ENCODE assay signal across 21 cellular contexts in genomic region chr16:55656695-55657092, GRCh38. TPM values are rescaled to one million over a fixed set of nuclear protein-coding genes. Genes with fewer than 3 reads are reported as not detected.
DNase-seq lines count a peak whose midpoint lies in the region; ATAC-seq and TF ChIP-seq lines count a peak whose summit lies in the region.
"Had no signal": no experiment of that assay in that cellular context is flagged by ENCODE, and none has a peak within 500 bp of the region (broad histone marks: within the 10 kb centered on the region; RNA-seq: fewer than 3 reads in every experiment).

No MANE protein-coding gene starts in this region.

- peaks cover 47% of the 10 kb centered on the region for H3K27me3 Mint-ChIP-seq in endodermal cell (ENCODE audit: insufficient read depth)

- H3K4me1 Mint-ChIP-seq in endodermal cell: peaks cover 7% of the 10 kb centered on the region
- H3K4me1 Mint-ChIP-seq: activated CD4-positive, alpha-beta T cell treated with anti-CD3 and anti-CD28 coated beads, Interleukin-2, amount 10 ng/mL, durations not matched to agents 7 days and 5 days had no signal

- no peak overlapping the region for H3K27ac Mint-ChIP-seq in endodermal cell
- H3K27ac Mint-ChIP-seq: activated CD4-positive, alpha-beta T cell treated with anti-CD3 and anti-CD28 coated beads, Interleukin-2, amount 10 ng/mL, durations not matched to agents 7 days and 5 days; activated naive CD8-positive, alpha-beta T cell had no signal

- H3K4me3 ChIP-seq in endodermal cell (ENCODE audit: low read length): peak overlapping the region; percentile 77
- peak overlapping the region; percentile 8 for H3K4me3 ChIP-seq in lower leg skin (ENCODE audit: low read depth, poor library complexity, severe bottlenecking)
- peak overlapping the region; percentile 32 to 69 (median 67) for H3K4me3 ChIP-seq in subcutaneous abdominal adipose tissue (ENCODE audit: low read depth in 1 of 5, low read length in 5 of 5)
- peak overlapping the region in 2 of 4 donors; percentile 43 to 44 for H3K4me3 ChIP-seq in stomach
- H3K4me3 ChIP-seq: BLaER1 treated with 17β-estradiol and CSF1 and Interleukin-3, amounts not matched to agents 10 nM and 100 nM; SJSA1 had no signal

- DNase-seq in DMS 273 (lab: John Stamatoyannopoulos, UW; ENCODE audit: unreplicated experiment) (peak; percentile 56), DMS 273 treated with DMSO at 0.1 percent for 48 hours (lab: John Stamatoyannopoulos, UW) (no peak), endodermal cell (no peak), lower leg skin (ENCODE audit: low spot score in 2 of 2) (peak in 1 of 2 donors; percentile 77), stomach (no peak)
- DNase-seq: activated CD4-positive, alpha-beta T cell treated with anti-CD3 and anti-CD28 coated beads, Interleukin-2, amount 10 ng/mL, durations not matched to agents 7 days and 5 days; effector CD8-positive, alpha-beta T cell; foreskin melanocyte; kidney glomerular epithelial cell; NCI-H1694 treated with DMSO at 0.1 percent for 48 hours; NCI-H510A treated with DMSO at 0.1 percent for 48 hours; stimulated activated CD4-positive, alpha-beta T cell treated with anti-CD3 and anti-CD28 coated beads, Interleukin-15, amount 100 ng/mL, for 24 hours had no signal

- no peaks in the 10 kb centered on the region for H3K9me3 Mint-ChIP-seq in endodermal cell
- H3K9me3 Mint-ChIP-seq: activated CD4-positive, alpha-beta T cell treated with anti-CD3 and anti-CD28 coated beads, Interleukin-2, amount 10 ng/mL, durations not matched to agents 7 days and 5 days had no signal

- TF ChIP-seq EP300 in stomach (IDR thresholded peaks at IDR 0.05): no peak

- no peak overlapping the region for H3K27ac ChIP-seq in endodermal cell (ENCODE audit: low read depth, low read length)
- H3K27ac ChIP-seq in subcutaneous abdominal adipose tissue (ENCODE audit: low read depth, low read length): no peak overlapping the region
- H3K27ac ChIP-seq in stomach: no peak overlapping the region
- H3K27ac ChIP-seq: 22Rv1; BLaER1 treated with 17β-estradiol and CSF1 and Interleukin-3, amounts not matched to agents 10 nM and 100 nM; SJSA1 had no signal

- WGBS in endodermal cell (ENCODE audit: insufficient coverage in 1 of 2, insufficient read length in 1 of 2), 2 experiments: 9 to 12% methylated on average over 30 to 37 of the region's 37 CpGs
- 20 to 24% methylated on average over 16 to 25 of the region's 37 CpGs for WGBS in lower leg skin, 2 donors
- 8 to 18% (median 8%) methylated on average over 33 to 37 of the region's 37 CpGs for WGBS in stomach, 5 donors

- ATAC-seq in HG02970 (IDR thresholded peaks at IDR 0.05; ENCODE audit: low FRiP score, unreplicated experiment) (no peak), GM21576 (IDR thresholded peaks at IDR 0.05; ENCODE audit: unreplicated experiment) (no peak)

- no peaks in the 10 kb centered on the region for H3K36me3 Mint-ChIP-seq in endodermal cell (ENCODE audit: low read depth)
- H3K36me3 Mint-ChIP-seq: activated naive CD8-positive, alpha-beta T cell had no signal

- TF ChIP-seq CTCF in endodermal cell (conservative IDR thresholded peaks at IDR 0.05) (no peak), lower leg skin (IDR thresholded peaks at IDR 0.05) (no peak), stomach (IDR thresholded peaks at IDR 0.05) (no peak)

- intact Hi-C loops in lower leg skin (cut with DNase I; ENCODE audit: low total_unique reads): no loop called here
- intact Hi-C loops in stomach (cut with DNase I; ENCODE audit: low total_unique reads): no loop called here

- H3K4me3 Mint-ChIP-seq in endodermal cell: no peak overlapping the region
- H3K4me3 Mint-ChIP-seq: activated CD4-positive, alpha-beta T cell treated with anti-CD3 and anti-CD28 coated beads, Interleukin-2, amount 10 ng/mL, durations not matched to agents 7 days and 5 days; activated naive CD8-positive, alpha-beta T cell had no signal

- H3K27me3 ChIP-seq in endodermal cell (ENCODE audit: control insufficient read depth, insufficient read depth, low read length, poor library complexity, severe bottlenecking) (peaks cover 91% of the 10 kb centered on the region), subcutaneous abdominal adipose tissue (ENCODE audit: control insufficient read depth in 5 of 5, insufficient read depth in 4 of 5, low read length in 5 of 5) (peaks cover 19 to 43% (median 25%) of the 10 kb centered on the region in 5 donors), stomach (peaks cover 12 to 70% (median 39%) of the 10 kb centered on the region in 3 donors)
- H3K27me3 ChIP-seq: BLaER1 treated with 17β-estradiol and CSF1 and Interleukin-3, amounts not matched to agents 10 nM and 100 nM had no signal

- H3K9me3 ChIP-seq in endodermal cell (ENCODE audit: control insufficient read depth, low read length) (peaks cover 5% of the 10 kb centered on the region), subcutaneous abdominal adipose tissue (ENCODE audit: control insufficient read depth in 5 of 5, low read length in 5 of 5) (no peaks in the 10 kb centered on the region), stomach (no peaks in the 10 kb centered on the region)
- H3K9me3 ChIP-seq: SJSA1 had no signal

- peaks cover 6% of the 10 kb centered on the region for H3K4me1 ChIP-seq in endodermal cell (ENCODE audit: control insufficient read depth, insufficient read depth, low read length)
- peaks cover under 1 to 26% (median 18%) of the 10 kb centered on the region in 5 donors for H3K4me1 ChIP-seq in subcutaneous abdominal adipose tissue (ENCODE audit: control insufficient read depth in 5 of 5, insufficient read depth in 5 of 5, low read length in 5 of 5)
- peaks cover 9 to 16% (median 14%) of the 10 kb centered on the region in 4 donors for H3K4me1 ChIP-seq in stomach
- H3K4me1 ChIP-seq: BLaER1 treated with 17β-estradiol and CSF1 and Interleukin-3, amounts not matched to agents 10 nM and 100 nM; SJSA1 had no signal

- H3K36me3 ChIP-seq in endodermal cell (ENCODE audit: control insufficient read depth, insufficient read depth, low read length) (no peaks in the 10 kb centered on the region), subcutaneous abdominal adipose tissue (ENCODE audit: control insufficient read depth in 5 of 5, insufficient read depth in 5 of 5, low read length in 5 of 5) (no peaks in the 10 kb centered on the region), stomach (no peaks in the 10 kb centered on the region)
- H3K36me3 ChIP-seq: BLaER1 treated with 17β-estradiol and CSF1 and Interleukin-3, amounts not matched to agents 10 nM and 100 nM; SJSA1 had no signal

- H3K9ac ChIP-seq in endodermal cell (ENCODE audit: extremely low read depth, low read length, poor library complexity, severe bottlenecking): no peak overlapping the region
- no peak overlapping the region for H3K9ac ChIP-seq in subcutaneous abdominal adipose tissue (ENCODE audit: low read length in 5 of 5)
- H3K9ac ChIP-seq: BLaER1 treated with 17β-estradiol and CSF1 and Interleukin-3, amounts not matched to agents 10 nM and 100 nM had no signal

- no peak for TF ChIP-seq POLR2A in lower leg skin (IDR thresholded peaks at IDR 0.05)
- TF ChIP-seq POLR2A in stomach (IDR thresholded peaks at IDR 0.05): no peak

RNA-seq across cellular contexts. Expression of gene SLC6A2, which starts 0.9 kb away (rescaled TPM):
- total RNA-seq in endodermal cell: 1 to 10 TPM in 1 of 2 donors, not detected in 1; 1.1 TPM
- 0.32 TPM for polyA plus RNA-seq in endodermal cell (2013, experiment 1 of 2)
- polyA plus RNA-seq in endodermal cell (2013, experiment 2 of 2): 0.12 TPM
- 10 to 100 TPM in 2 of 4 donors, 1 to 10 TPM in 2; 2.3 to 26.1 (median 8.7) TPM for total RNA-seq in lower leg skin
- total RNA-seq in stomach: under 1 TPM in 1 of 5 donors, not detected in 4; 0.73 TPM
- polyA plus RNA-seq in stomach: under 1 TPM in 1 of 3 donors, not detected in 2; 0.13 TPM
- total RNA-seq: activated CD4-positive, alpha-beta T cell treated with anti-CD3 and anti-CD28 coated beads, Interleukin-2, amount 10 ng/mL, durations not matched to agents 7 days and 5 days; M059J; OCI-LY7; SJSA1 had no signal
